8 cellular contexts compared by ENCODE assay signal in the genomic region with DNA sequence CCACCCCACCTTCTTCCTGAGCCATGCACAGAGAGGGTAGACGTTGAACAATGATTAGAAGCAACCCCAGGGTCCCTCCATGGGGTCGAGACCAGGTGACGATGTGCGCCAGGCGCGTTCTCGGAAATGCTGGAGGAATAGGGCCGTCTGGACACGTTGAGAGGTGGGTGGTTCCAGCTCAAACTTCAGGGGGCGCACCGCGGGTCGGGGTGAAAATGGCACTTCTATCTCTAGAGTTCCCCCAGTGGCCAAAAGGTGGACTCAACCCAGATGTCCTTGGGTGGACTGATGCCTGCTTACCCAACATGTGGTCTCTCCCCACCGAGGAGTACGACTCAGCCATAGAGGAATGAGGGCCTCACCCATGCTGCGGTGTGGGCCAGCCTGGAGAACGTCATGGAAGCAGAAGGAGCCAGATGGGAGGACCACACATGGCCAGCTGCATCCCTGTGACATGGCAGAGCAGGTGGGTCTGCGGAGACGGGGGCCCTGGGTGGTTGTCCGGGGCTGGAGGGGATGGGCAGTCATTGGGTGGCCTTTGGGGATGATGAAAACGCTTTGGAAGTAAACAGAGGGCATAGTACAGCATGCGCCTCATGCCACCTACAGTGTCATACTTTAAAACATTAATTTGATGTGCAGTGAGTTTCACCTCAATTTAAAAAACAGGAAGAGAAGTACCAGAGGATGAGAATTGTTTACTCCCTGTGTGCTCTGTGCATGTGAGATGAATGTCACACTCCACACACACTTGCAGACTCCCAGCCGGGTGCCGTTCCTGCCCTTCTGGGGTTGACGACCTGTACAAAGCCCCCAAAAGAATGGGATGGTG.
DNase-seq lines count a peak whose midpoint lies in the region; TF ChIP-seq lines count a peak whose summit lies in the region.
"Not testable (repeated sequence)": the region's sequence is repeated elsewhere in the genome, so short reads cannot be mapped to it uniquely, and the experiment has no call there.

No MANE protein-coding gene starts in this region.

- not testable (repeated sequence) for DNase-seq in BE2C
- DNase-seq in H4 (ENCODE audit: low spot score) (peak; percentile 50), SJSA1 (ENCODE audit: low read depth in 1 of 2, low spot score in 2 of 2) (peak; percentile 97 to 99), brain microvascular endothelial cell (peak; percentile 35), fibroblast of pulmonary artery (ENCODE audit: low read depth) (peak; percentile 45), mesenchymal stem cell (peak; percentile 73), stromal cell of bone marrow (ENCODE audit: low read depth) (peak; percentile 40)

- H3K9me3 Mint-ChIP-seq in IgD-negative memory B cell, result not testable (repeated sequence)

- H3K4me3 ChIP-seq in BE2C (ENCODE audit: low read depth, low read length); SJSA1; brain microvascular endothelial cell (ENCODE audit: low read depth, low read length); fibroblast of pulmonary artery (replicated peaks; ENCODE audit: low read depth, low read length); mesenchymal stem cell (ENCODE audit: insufficient read depth in 1 of 2, low read depth in 1 of 2, low read length in 2 of 2): not testable (repeated sequence)

- not testable (repeated sequence) for H3K4me1 ChIP-seq in BE2C; mesenchymal stem cell (ENCODE audit: control insufficient read depth, insufficient read depth, low read depth, low read length)
- H3K4me1 ChIP-seq in SJSA1 (replicated peaks), result peaks cover 41% of the 10 kb centered on the region

- not testable (repeated sequence) for H3K4ac ChIP-seq in mesenchymal stem cell (ENCODE audit: low read depth in 1 of 2, low read length in 2 of 2)

- not testable (repeated sequence) for H2AFZ ChIP-seq in mesenchymal stem cell (ENCODE audit: low read depth, low read length)

- H3K18ac ChIP-seq in mesenchymal stem cell (ENCODE audit: low read depth in 1 of 2, low read length in 2 of 2), result not testable (repeated sequence)

- H4K8ac ChIP-seq in mesenchymal stem cell (ENCODE audit: low read length), result not testable (repeated sequence)

- H3K27me3 ChIP-seq in BE2C; SJSA1 (replicated peaks); brain microvascular endothelial cell (replicated peaks): not testable (repeated sequence)
- H3K27me3 ChIP-seq in mesenchymal stem cell (ENCODE audit: control insufficient read depth in 1 of 2, insufficient read depth in 1 of 2, low read length in 2 of 2), result peaks cover 20 to 49% of the 10 kb centered on the region in 2 experiments

- not testable (repeated sequence) for H4K91ac ChIP-seq in mesenchymal stem cell (ENCODE audit: low read length)

- not testable (repeated sequence) for H3K4me1 Mint-ChIP-seq in IgD-negative memory B cell

- in situ Hi-C loops in brain microvascular endothelial cell (cut with HindIII; ENCODE audit: low pct_ligation_motif_present, low sequenced_read_pairs), result not testable (repeated sequence)

- H3K14ac ChIP-seq in mesenchymal stem cell (ENCODE audit: low read length in 2 of 2), result peak overlapping the region in 1 of 2 experiments; percentile 73

- not testable (repeated sequence) for H3K23ac ChIP-seq in mesenchymal stem cell (ENCODE audit: low read length in 2 of 2)

- H2BK15ac ChIP-seq in mesenchymal stem cell (ENCODE audit: low read depth, poor library complexity, severe bottlenecking), result not testable (repeated sequence)

- not testable (repeated sequence) for H3K4me3 Mint-ChIP-seq in IgD-negative memory B cell

- H2BK12ac ChIP-seq in mesenchymal stem cell (ENCODE audit: low read length in 2 of 2), result peak overlapping the region in 1 of 2 experiments; percentile 15

- H3K27ac Mint-ChIP-seq in IgD-negative memory B cell, result peak overlapping the region in 2 of 3 donors; percentile 39 to 46

- not testable (repeated sequence) for H2AK5ac ChIP-seq in mesenchymal stem cell (ENCODE audit: low read length, severe bottlenecking)

- H3K4me2 ChIP-seq in mesenchymal stem cell (ENCODE audit: low read length, poor library complexity, severe bottlenecking), result not testable (repeated sequence)

- peaks cover 21% of the 10 kb centered on the region for H3K27me3 Mint-ChIP-seq in IgD-negative memory B cell

- H3K9me3 ChIP-seq in BE2C; SJSA1 (replicated peaks): not testable (repeated sequence)
- peaks cover 14% of the 10 kb centered on the region for H3K9me3 ChIP-seq in mesenchymal stem cell (ENCODE audit: control insufficient read depth, low read length)

- not testable (repeated sequence) for H2BK120ac ChIP-seq in mesenchymal stem cell (ENCODE audit: low read depth, low read length)

- H3K79me1 ChIP-seq in mesenchymal stem cell (replicated peaks; ENCODE audit: low read length, poor library complexity, severe bottlenecking), result not testable (repeated sequence)

- not testable (repeated sequence) for H3K9ac ChIP-seq in mesenchymal stem cell (ENCODE audit: low read length)

- WGBS in mesenchymal stem cell, result 76% methylated on average over 22 of the region's 25 CpGs

- peak overlapping the region; percentile 53 for H3K27ac ChIP-seq in SJSA1
- not testable (repeated sequence) for H3K27ac ChIP-seq in brain microvascular endothelial cell; mesenchymal stem cell (ENCODE audit: low read length, poor library complexity, severe bottlenecking)

- TF ChIP-seq CTCF in BE2C (IDR thresholded peaks at IDR 0.05; ENCODE audit: low read depth, low read length) (0 out of 2 replicates have a peak, but pooled peaks have one; percentile 8), brain microvascular endothelial cell (IDR thresholded peaks at IDR 0.05; ENCODE audit: low read depth, low read length, missing control alignments) (peak; percentile 32)
- TF ChIP-seq CTCF in fibroblast of pulmonary artery (IDR thresholded peaks at IDR 0.05; ENCODE audit: low read length, missing control alignments), result not testable (repeated sequence)

- not testable (repeated sequence) for H3K36me3 ChIP-seq in BE2C; SJSA1; brain microvascular endothelial cell (replicated peaks); mesenchymal stem cell (ENCODE audit: control insufficient read depth in 1 of 2, insufficient read depth in 2 of 2, low read depth in 1 of 2, low read length in 2 of 2)

- not testable (repeated sequence) for H2BK5ac ChIP-seq in mesenchymal stem cell (ENCODE audit: low read depth, low read length, poor library complexity, severe bottlenecking)

- not testable (repeated sequence) for H3K36me3 Mint-ChIP-seq in IgD-negative memory B cell
